40 cellular contexts compared by ENCODE assay signal in the genomic region with DNA sequence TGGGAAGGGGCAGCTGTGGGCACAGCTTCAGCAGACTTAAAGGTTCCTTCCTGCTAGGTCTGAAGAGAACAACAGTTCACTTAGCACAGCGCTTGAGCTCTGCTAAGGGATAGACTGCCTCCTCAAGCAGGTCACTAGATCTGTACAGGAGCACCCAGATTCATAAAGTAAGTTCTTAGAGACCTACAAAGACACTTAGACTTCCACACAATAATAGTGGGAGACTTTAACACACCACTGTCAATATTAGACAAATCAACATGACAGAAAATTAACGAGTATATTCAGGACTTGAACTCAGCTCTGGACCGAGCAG.
"Had no signal": no experiment of that assay in that cellular context is flagged by ENCODE, and none has a peak within 500 bp of the region (broad histone marks: within the 10 kb centered on the region; RNA-seq: fewer than 3 reads in every experiment).

No MANE protein-coding gene starts in this region.

- H3K27ac ChIP-seq: adrenal gland, ascending aorta, body of pancreas, brain microvascular endothelial cell, breast epithelium, cardiac muscle cell had no signal

- H3K27me3 Mint-ChIP-seq: activated naive CD4-positive, alpha-beta T cell treated with anti-CD3 and anti-CD28 coated beads, Interleukin-2, amount 10 ng/mL, durations not matched to agents 7 days and 5 days; activated naive CD4-positive, alpha-beta T cell treated with anti-CD3 and anti-CD28 coated beads, Interleukin-2, amount 50 U/mL, for 24 hours; activated naive CD8-positive, alpha-beta T cell; activated naive CD8-positive, alpha-beta T cell treated with anti-CD3 and anti-CD28 coated beads for 36 hours; activated naive CD8-positive, alpha-beta T cell treated with anti-CD3 and anti-CD28 coated beads, Interleukin-2, amount 10 ng/mL, durations not matched to agents 7 days and 5 days; activated naive CD8-positive, alpha-beta T cell treated with anti-CD3 and anti-CD28 coated beads, Interleukin-2, amount 50 U/mL, for 24 hours; central memory CD8-positive, alpha-beta T cell had no signal

- H3K4me1 Mint-ChIP-seq: activated naive CD4-positive, alpha-beta T cell treated with anti-CD3 and anti-CD28 coated beads, Interleukin-2, amount 10 ng/mL, durations not matched to agents 7 days and 5 days; activated naive CD4-positive, alpha-beta T cell treated with anti-CD3 and anti-CD28 coated beads, Interleukin-2, amount 50 U/mL, for 24 hours; activated naive CD8-positive, alpha-beta T cell treated with anti-CD3 and anti-CD28 coated beads for 36 hours; activated naive CD8-positive, alpha-beta T cell treated with anti-CD3 and anti-CD28 coated beads, Interleukin-2, amount 10 ng/mL, durations not matched to agents 7 days and 5 days; activated naive CD8-positive, alpha-beta T cell treated with anti-CD3 and anti-CD28 coated beads, Interleukin-2, amount 50 U/mL, for 24 hours; activated T-helper 17 cell treated with anti-CD3 and anti-CD28 coated beads, Interleukin-2, amount 50 U/mL, for 72 hours; brain; central memory CD8-positive, alpha-beta T cell had no signal

- FAIRE-seq: astrocyte, bronchial epithelial cell had no signal

- ATAC-seq: activated naive CD4-positive, alpha-beta T cell treated with anti-CD3 and anti-CD28 coated beads, Interleukin-2, amount 50 U/mL, for 72 hours; activated naive CD8-positive, alpha-beta T cell treated with anti-CD3 and anti-CD28 coated beads, Interleukin-2, amount 50 U/mL, for 24 hours; activated T-cell treated with anti-CD3 and anti-CD28 coated beads, Interleukin-2, amount 50 U/mL, for 4 hours; activated T-cell treated with anti-CD3 and anti-CD28 coated beads, Interleukin-2, amount 50 U/mL, for 72 hours; activated T-helper 17 cell treated with anti-CD3 and anti-CD28 coated beads, Interleukin-2, amount 50 U/mL, for 72 hours; body of pancreas had no signal

- H3K36me3 Mint-ChIP-seq: activated naive CD4-positive, alpha-beta T cell treated with anti-CD3 and anti-CD28 coated beads, Interleukin-2, amount 10 ng/mL, durations not matched to agents 7 days and 5 days; activated naive CD4-positive, alpha-beta T cell treated with anti-CD3 and anti-CD28 coated beads, Interleukin-2, amount 50 U/mL, for 24 hours; activated naive CD8-positive, alpha-beta T cell; activated naive CD8-positive, alpha-beta T cell treated with anti-CD3 and anti-CD28 coated beads for 36 hours; activated naive CD8-positive, alpha-beta T cell treated with anti-CD3 and anti-CD28 coated beads, Interleukin-2, amount 10 ng/mL, durations not matched to agents 7 days and 5 days; brain had no signal

- H3K27ac Mint-ChIP-seq: activated naive CD4-positive, alpha-beta T cell treated with anti-CD3 and anti-CD28 coated beads for 36 hours; activated naive CD4-positive, alpha-beta T cell treated with anti-CD3 and anti-CD28 coated beads, Interleukin-2, amount 10 ng/mL, durations not matched to agents 7 days and 5 days; activated naive CD4-positive, alpha-beta T cell treated with anti-CD3 and anti-CD28 coated beads, Interleukin-2, amount 50 U/mL, for 24 hours; activated naive CD8-positive, alpha-beta T cell; activated naive CD8-positive, alpha-beta T cell treated with anti-CD3 and anti-CD28 coated beads for 36 hours; activated naive CD8-positive, alpha-beta T cell treated with anti-CD3 and anti-CD28 coated beads, Interleukin-2, amount 10 ng/mL, durations not matched to agents 7 days and 5 days; activated naive CD8-positive, alpha-beta T cell treated with anti-CD3 and anti-CD28 coated beads, Interleukin-2, amount 50 U/mL, for 24 hours; activated T-cell treated with anti-CD3 and anti-CD28 coated beads, Interleukin-2, amount 50 U/mL, for 24 hours; activated T-cell treated with anti-CD3 and anti-CD28 coated beads, Interleukin-2, amount 50 U/mL, for 72 hours; activated T-helper 1 cell treated with anti-CD3 and anti-CD28 coated beads, Interleukin-12 subunit alpha, Interleukin-12 subunit beta, Interleukin-2, Interleukin-4 antibody, amounts not matched to agents 30 ng/mL and 10 ng/mL and 1 ng/mL, durations not matched to agents 14 hours and 24 hours and 36 hours; activated T-helper 17 cell treated with anti-CD3 and anti-CD28 coated beads, Interleukin-2, amount 50 U/mL, for 72 hours; activated T-helper 2 cell treated with anti-CD3 and anti-CD28 coated beads, Interferon-gamma antibody, Interleukin-2, Interleukin-4, amounts not matched to agents 10 μg/mL and 5 μg/mL and 100 μg/mL, durations not matched to agents 14 hours and 24 hours and 36 hours; brain had no signal

- DNase-seq: activated effector memory CD4-positive, alpha-beta T cell treated with anti-CD3 and anti-CD28 coated beads, Interleukin-2, amount 50 U/mL, for 16 hours; activated effector memory CD4-positive, alpha-beta T cell treated with Interleukin-2 at 50 U/mL for 16 hours; activated gamma-delta T cell; activated gamma-delta T cell treated with Interleukin-2 at 50 U/mL for 16 hours; activated naive CD4-positive, alpha-beta T cell; activated naive CD4-positive, alpha-beta T cell treated with anti-CD3 and anti-CD28 coated beads for 36 hours; activated naive CD4-positive, alpha-beta T cell treated with anti-CD3 and anti-CD28 coated beads, Interleukin-2, amount 10 ng/mL, durations not matched to agents 7 days and 5 days; activated naive CD4-positive, alpha-beta T cell treated with anti-CD3 and anti-CD28 coated beads, Interleukin-2, amount 50 U/mL, for 16 hours; activated naive CD4-positive, alpha-beta T cell treated with Interleukin-2 at 50 U/mL for 16 hours; activated naive CD8-positive, alpha-beta T cell treated with anti-CD3 and anti-CD28 coated beads for 36 hours; activated naive CD8-positive, alpha-beta T cell treated with anti-CD3 and anti-CD28 coated beads, Interleukin-2, amount 10 ng/mL, durations not matched to agents 7 days and 5 days; activated naive CD8-positive, alpha-beta T cell treated with anti-CD3 and anti-CD28 coated beads, Interleukin-2, amount 50 U/mL, for 24 hours; activated T-cell treated with anti-CD3 and anti-CD28 coated beads, Interleukin-2, amount 50 U/mL, for 1 hour; activated T-cell treated with anti-CD3 and anti-CD28 coated beads, Interleukin-2, amount 50 U/mL, for 24 hours; activated T-cell treated with anti-CD3 and anti-CD28 coated beads, Interleukin-2, amount 50 U/mL, for 4 hours; activated T-cell treated with anti-CD3 and anti-CD28 coated beads, Interleukin-2, amount 50 U/mL, for 48 hours; activated T-cell treated with anti-CD3 and anti-CD28 coated beads, Interleukin-2, amount 50 U/mL, for 72 hours; adrenal gland; amniotic stem cell; amygdala; anterior cingulate cortex; aorta; body of pancreas; brain microvascular endothelial cell; caudate nucleus; central memory CD4-positive, alpha-beta T cell; cerebellar nuclear complex had no signal

- H3K9me3 Mint-ChIP-seq: activated T-cell treated with anti-CD3 and anti-CD28 coated beads, Interleukin-2, amount 50 U/mL, for 24 hours; activated T-cell treated with anti-CD3 and anti-CD28 coated beads, Interleukin-2, amount 50 U/mL, for 4 hours; activated T-helper 1 cell treated with anti-CD3 and anti-CD28 coated beads, Interleukin-12 subunit alpha, Interleukin-12 subunit beta, Interleukin-2, Interleukin-4 antibody, amounts not matched to agents 30 ng/mL and 10 ng/mL and 1 ng/mL, durations not matched to agents 14 hours and 24 hours and 36 hours; activated T-helper 2 cell treated with anti-CD3 and anti-CD28 coated beads, Interferon-gamma antibody, Interleukin-2, Interleukin-4, amounts not matched to agents 10 μg/mL and 5 μg/mL and 100 μg/mL, durations not matched to agents 14 hours and 24 hours and 36 hours had no signal

- H3K4me3 ChIP-seq: adrenal gland, ascending aorta, body of pancreas, breast epithelium, cardiac muscle cell had no signal

- H3K9me3 ChIP-seq: adrenal gland, ascending aorta, body of pancreas had no signal

- H3K27me3 ChIP-seq: adrenal gland, ascending aorta, body of pancreas, brain microvascular endothelial cell, breast epithelium, cardiac muscle cell had no signal

- H3K36me3 ChIP-seq: adrenal gland, ascending aorta, brain microvascular endothelial cell, breast epithelium, cardiac muscle cell had no signal

- H3K4me3 Mint-ChIP-seq: activated naive CD4-positive, alpha-beta T cell treated with anti-CD3 and anti-CD28 coated beads for 36 hours; activated naive CD4-positive, alpha-beta T cell treated with anti-CD3 and anti-CD28 coated beads, Interleukin-2, amount 10 ng/mL, durations not matched to agents 7 days and 5 days; activated naive CD4-positive, alpha-beta T cell treated with anti-CD3 and anti-CD28 coated beads, Interleukin-2, amount 50 U/mL, for 24 hours; activated naive CD8-positive, alpha-beta T cell; activated naive CD8-positive, alpha-beta T cell treated with anti-CD3 and anti-CD28 coated beads for 36 hours; activated naive CD8-positive, alpha-beta T cell treated with anti-CD3 and anti-CD28 coated beads, Interleukin-2, amount 10 ng/mL, durations not matched to agents 7 days and 5 days; activated naive CD8-positive, alpha-beta T cell treated with anti-CD3 and anti-CD28 coated beads, Interleukin-2, amount 50 U/mL, for 24 hours; activated T-cell treated with anti-CD3 and anti-CD28 coated beads, Interleukin-2, amount 50 U/mL, for 24 hours; activated T-cell treated with anti-CD3 and anti-CD28 coated beads, Interleukin-2, amount 50 U/mL, for 4 hours; activated T-cell treated with anti-CD3 and anti-CD28 coated beads, Interleukin-2, amount 50 U/mL, for 72 hours; activated T-helper 1 cell treated with anti-CD3 and anti-CD28 coated beads, Interleukin-12 subunit alpha, Interleukin-12 subunit beta, Interleukin-2, Interleukin-4 antibody, amounts not matched to agents 30 ng/mL and 10 ng/mL and 1 ng/mL, durations not matched to agents 14 hours and 24 hours and 36 hours; activated T-helper 17 cell treated with anti-CD3 and anti-CD28 coated beads, Interleukin-2, amount 50 U/mL, for 72 hours; brain; central memory CD8-positive, alpha-beta T cell had no signal

- H3K4me1 ChIP-seq: adrenal gland, ascending aorta, body of pancreas, breast epithelium had no signal
